In genomic region chr6:42791706-42792320, GRCh38 we compare ENCODE assay signal across 16 cellular contexts. TPM values are rescaled to one million over a fixed set of nuclear protein-coding genes. Genes with fewer than 3 reads are reported as not detected.
A peak's percentile ranks its signal among the peaks of the same experiment; 100 is the strongest.
DNase-seq lines count a peak whose midpoint lies in the region; ATAC-seq, FAIRE-seq and TF ChIP-seq lines count a peak whose summit lies in the region.
"Had no signal": no experiment of that assay in that cellular context is flagged by ENCODE, and none has a peak within 500 bp of the region (broad histone marks: within the 10 kb centered on the region; RNA-seq: fewer than 3 reads in every experiment).

No MANE protein-coding gene starts in this region.

- H3K23ac ChIP-seq in H1 (ENCODE audit: insufficient read length) = no peak overlapping the region

- H2AFZ ChIP-seq in H1 (ENCODE audit: low read length) = no peak overlapping the region
- H2AFZ ChIP-seq: PC-9 had no signal

- no peak overlapping the region for H2BK120ac ChIP-seq in H1 (replicated peaks; ENCODE audit: low read depth, low read length)

- TF ChIP-seq EP300 in H1 (IDR thresholded peaks at IDR 0.05; ENCODE audit: borderline replicate concordance in 1 of 2, low read depth in 2 of 2, low read length in 2 of 2) = no peak

- H3K36me3 ChIP-seq in H1 (ENCODE audit: control insufficient read depth in 2 of 4, insufficient read depth in 4 of 4, low read length in 3 of 4) = peaks cover 0 to 3% (median 0%) of the 10 kb centered on the region in 4 experiments; a peak in 1 of 8 replicates
- no peaks in the 10 kb centered on the region for H3K36me3 ChIP-seq in pancreas
- H3K36me3 ChIP-seq: WERI-Rb-1 had no signal

- no peak overlapping the region for H3K27ac Mint-ChIP-seq in progenitor cell of endocrine pancreas
- H3K27ac Mint-ChIP-seq: stimulated activated naive CD8-positive, alpha-beta T cell treated with anti-CD3 and anti-CD28 coated beads, Interleukin-15, Interleukin-2, amounts not matched to agents 100 ng/mL and 50 ng/mL, for 24 hours had no signal

- no peak overlapping the region for H4K8ac ChIP-seq in H1 (ENCODE audit: extremely low read depth, insufficient read depth, low read length)

- H2BK12ac ChIP-seq in H1 (ENCODE audit: low read depth, low read length) = no peak overlapping the region

- CTCF ChIA-PET in H1 (lab: Charles Lee; ENCODE audit: partially characterized antibody) = no interaction called here

- ATAC-seq in pancreas (peak in 3 of 4 donors; percentile 10 to 46 (median 35)), GM21528 (IDR thresholded peaks at IDR 0.05; ENCODE audit: low FRiP score, unreplicated experiment) (no peak), HG02759 (IDR thresholded peaks at IDR 0.05; ENCODE audit: unreplicated experiment) (no peak)
- ATAC-seq: activated T-helper 17 cell treated with anti-CD3 and anti-CD28 coated beads, Interleukin-2, amount 50 U/mL, for 72 hours had no signal

- H3K18ac ChIP-seq in H1 (ENCODE audit: extremely low read depth, low read length) = no peak overlapping the region

- H3K4me3 ChIP-seq in H1 (ENCODE audit: extremely low read depth in 1 of 4, insufficient read depth in 2 of 4, low read depth in 3 of 4, low read length in 4 of 4) (no peak overlapping the region), pancreas (no peak overlapping the region)
- H3K4me3 ChIP-seq: PC-9 had no signal

- FAIRE-seq in H1 (lab: Jason Lieb, UNC) (no peak), pancreas (lab: Jason Lieb, UNC) (no peak)
- FAIRE-seq: kidney had no signal

- H3K79me1 ChIP-seq in H1 (ENCODE audit: low read depth, low read length) = no peaks in the 10 kb centered on the region

- H3K27ac ChIP-seq in H1 (ENCODE audit: low read depth, low read length) = no peak overlapping the region
- H3K27ac ChIP-seq in pancreas = no peak overlapping the region
- H3K27ac ChIP-seq: PC-9, WERI-Rb-1 had no signal

- H3K4me3 Mint-ChIP-seq in progenitor cell of endocrine pancreas (ENCODE audit: low read depth) = no peak overlapping the region
- H3K4me3 Mint-ChIP-seq: activated T-helper 17 cell treated with anti-CD3 and anti-CD28 coated beads, Interleukin-2, amount 50 U/mL, for 72 hours; stimulated activated naive CD8-positive, alpha-beta T cell treated with anti-CD3 and anti-CD28 coated beads, Interleukin-15, Interleukin-2, amounts not matched to agents 100 ng/mL and 50 ng/mL, for 24 hours had no signal

- H3K27me3 Mint-ChIP-seq in progenitor cell of endocrine pancreas = no peaks in the 10 kb centered on the region
- H3K27me3 Mint-ChIP-seq: activated T-helper 17 cell treated with anti-CD3 and anti-CD28 coated beads, Interleukin-2, amount 50 U/mL, for 72 hours; stimulated activated naive CD8-positive, alpha-beta T cell treated with anti-CD3 and anti-CD28 coated beads, Interleukin-15, Interleukin-2, amounts not matched to agents 100 ng/mL and 50 ng/mL, for 24 hours had no signal

- peaks cover 0 to 15% (median 8%) of the 10 kb centered on the region in 4 experiments; a peak in 4 of 7 replicates for H3K4me1 ChIP-seq in H1 (replicated peaks in 1 of 4; ENCODE audit: control insufficient read depth in 3 of 4, insufficient read depth in 4 of 4, low read length in 3 of 4)
- H3K4me1 ChIP-seq in pancreas = peaks cover 15 to 27% (median 24%) of the 10 kb centered on the region in 3 donors

- H2BK15ac ChIP-seq in H1 (ENCODE audit: low read length) = no peak overlapping the region

- TF ChIP-seq RAD21 in H1 (IDR thresholded peaks at IDR 0.05 in 1 of 2, conservative IDR thresholded peaks at IDR 0.05 in 1 of 2; ENCODE audit: low read depth in 2 of 2, low read length in 2 of 2) = no peak

- H3K4ac ChIP-seq in H1 (replicated peaks; ENCODE audit: insufficient read length, low read depth, low read length) = no peak overlapping the region

- 99% methylated on average over 3 of the region's 3 CpGs; no CpG with 5 or more reads in 1 of the 2 experiments for WGBS in H1 (ENCODE audit: extremely low coverage in 1 of 2, insufficient coverage in 1 of 2, insufficient read length in 1 of 2, insufficient replicate concordance in 2 of 2, low coverage in 1 of 2, low lambda C conversion rate in 2 of 2, missing lambda C conversion rate in 1 of 2), 2 experiments
- 50 to 67% methylated on average over 3 of the region's 3 CpGs for WGBS in pancreas, 2 donors

- H3K27me3 ChIP-seq in H1 (replicated peaks in 1 of 4; ENCODE audit: control insufficient read depth in 3 of 4, extremely low read depth in 1 of 4, insufficient read depth in 3 of 4, low read length in 3 of 4) (no peaks in the 10 kb centered on the region), pancreas (no peaks in the 10 kb centered on the region)

- H3K9ac ChIP-seq in H1 (replicated peaks in 1 of 4; ENCODE audit: extremely low read depth in 1 of 4, low read depth in 3 of 4, low read length in 3 of 4) = no peak overlapping the region

- no peak overlapping the region for H2BK20ac ChIP-seq in H1 (ENCODE audit: low read length)

- H3K4me1 Mint-ChIP-seq in progenitor cell of endocrine pancreas (ENCODE audit: low read depth) = peaks cover 23% of the 10 kb centered on the region

- peak in 1 of 2 experiments; percentile 63; a peak in 2 of 3 replicates for TF ChIP-seq POLR2A in H1 (IDR thresholded peaks at IDR 0.05; ENCODE audit: control extremely low read depth in 1 of 2, low read depth in 2 of 2, low read length in 2 of 2)

- H3K56ac ChIP-seq in H1 (replicated peaks; ENCODE audit: insufficient read length, low read depth, low read length) = no peak overlapping the region

- H3K36me3 Mint-ChIP-seq in progenitor cell of endocrine pancreas (ENCODE audit: insufficient read depth) = peaks cover 4% of the 10 kb centered on the region

- DNase-seq in DMS153 (lab: John Stamatoyannopoulos, UW) (peak; percentile 68), DMS153 treated with DMSO at 0.1 percent for 48 hours (lab: John Stamatoyannopoulos, UW; ENCODE audit: unreplicated experiment) (no peak), NCI-H345 treated with DMSO at 0.1 percent for 48 hours (lab: John Stamatoyannopoulos, UW; ENCODE audit: unreplicated experiment) (peak; percentile 79), H1 (ENCODE audit: low read depth in 1 of 2, low spot score in 2 of 2) (no peak), pancreas (no peak), progenitor cell of endocrine pancreas (ENCODE audit: low spot score, unreplicated experiment) (no peak)
- DNase-seq: central memory CD4-positive, alpha-beta T cell; kidney; MM.1S; PC-9; stimulated activated CD4-positive, alpha-beta T cell treated with anti-CD3 and anti-CD28 coated beads, Interleukin-2, amount 100 ng/mL, for 24 hours; WERI-Rb-1 had no signal

- TF ChIP-seq CTCF in H1 (IDR thresholded peaks at IDR 0.05; ENCODE audit: control extremely low read depth in 1 of 3, insufficient read depth in 1 of 3, low read depth in 1 of 3, low read length in 3 of 3) (no peak), pancreas (IDR thresholded peaks at IDR 0.05) (no peak), progenitor cell of endocrine pancreas (IDR thresholded peaks at IDR 0.05; ENCODE audit: unreplicated experiment) (no peak)

- H2AK5ac ChIP-seq in H1 (ENCODE audit: low read depth, low read length) = no peak overlapping the region

- intact Hi-C loops in pancreas (cut with DNase I) = no loop called here

- H3K9me3 ChIP-seq in H1 (ENCODE audit: insufficient read depth in 2 of 2, low read depth in 1 of 2, low read length in 1 of 2) = no peaks in the 10 kb centered on the region
- no peaks in the 10 kb centered on the region for H3K9me3 ChIP-seq in pancreas

- peaks cover 0 to 5% of the 10 kb centered on the region in 2 experiments for H4K20me1 ChIP-seq in H1 (replicated peaks in 1 of 2; ENCODE audit: control insufficient read depth in 1 of 2, insufficient read depth in 2 of 2, low read length in 2 of 2)

- peaks cover 4 to 30% of the 10 kb centered on the region in 2 experiments for H3K79me2 ChIP-seq in H1 (ENCODE audit: control insufficient read depth in 1 of 2, insufficient read depth in 2 of 2, low read length in 2 of 2)

- H3K4me2 ChIP-seq in H1 (ENCODE audit: insufficient read depth in 1 of 2, low read depth in 2 of 2, low read length in 2 of 2) = no peak overlapping the region
- H3K4me2 ChIP-seq: PC-9 had no signal

- POLR2A ChIA-PET in H1 (lab: Charles Lee; ENCODE audit: partially characterized antibody) = interaction anchor here (0.8 to 1.7 kb wide), 2 partner anchors 9 to 10 kb away, joined by 3 to 10 read pairs; partner anchors contain the start of gene BICRAL

- no peaks in the 10 kb centered on the region for H3K9me3 Mint-ChIP-seq in progenitor cell of endocrine pancreas (ENCODE audit: low read depth)
- H3K9me3 Mint-ChIP-seq: activated T-helper 17 cell treated with anti-CD3 and anti-CD28 coated beads, Interleukin-2, amount 50 U/mL, for 72 hours; stimulated activated naive CD8-positive, alpha-beta T cell treated with anti-CD3 and anti-CD28 coated beads, Interleukin-15, Interleukin-2, amounts not matched to agents 100 ng/mL and 50 ng/mL, for 24 hours had no signal

- H4K5ac ChIP-seq in H1 (ENCODE audit: insufficient read length, low read depth, low read length) = no peak overlapping the region

- H3K14ac ChIP-seq in H1 (ENCODE audit: insufficient read length) = no peak overlapping the region

- H4K91ac ChIP-seq in H1 (replicated peaks; ENCODE audit: insufficient read length, low read length) = no peak overlapping the region

- H2BK5ac ChIP-seq in H1 (ENCODE audit: low read depth, low read length) = no peak overlapping the region

- no peaks in the 10 kb centered on the region for H3K23me2 ChIP-seq in H1 (ENCODE audit: low read depth, low read length)

RNA-seq across cellular contexts. Expression of gene BICRAL, which starts 10.0 kb away (rescaled TPM):
- 12.2 and 12.7 TPM in 2 replicates for total RNA-seq in H1 (2021; fragmentation: NEBNext Ultra II Directional; extraction: Animal tissue kit (Norgen Biotek cat#: 25700))
- 6.9 and 9.4 TPM in 2 replicates for polyA plus RNA-seq in H1 (2011; rRNA removed)
- 7.6 TPM for polyA plus RNA-seq in H1 (2011; cell fraction: cytosol; rRNA removed)
- 6.5 TPM for polyA plus RNA-seq in H1 (2011; cell fraction: nucleus; rRNA removed)
- 4.7 to 6.8 TPM (median 5.4 TPM) in 4 replicates for polyA plus RNA-seq in H1 (2012, experiment 1 of 2)
- polyA plus RNA-seq in H1 (2012, experiment 2 of 2) = 0.54 TPM
- polyA plus RNA-seq in H1 (2013, experiment 1 of 2) = 5.9 TPM
- 5.5 TPM for polyA plus RNA-seq in H1 (2013, experiment 2 of 2)
- polyA minus RNA-seq in H1 (2011; rRNA and poly(A)+ RNA removed) = 34.5 and 34.8 TPM in 2 replicates
- polyA minus RNA-seq in H1 (2011; cell fraction: cytosol; rRNA and poly(A)+ RNA removed) = 11.2 TPM
- 14.8 TPM for polyA minus RNA-seq in H1 (2011; cell fraction: nucleus; rRNA and poly(A)+ RNA removed)
- 10 to 100 TPM in 1 of 6 donors, 1 to 10 TPM in 5; 6.3 to 10.5 (median 7.4) TPM for total RNA-seq in pancreas
- 1 to 10 TPM; 2.9 to 5.3 TPM for polyA plus RNA-seq in pancreas
- total RNA-seq in progenitor cell of endocrine pancreas = 13.2 and 14.4 TPM in 2 replicates

RNA-seq across cellular contexts. Expression of gene TBCC, which starts 45.9 kb away (rescaled TPM):
- 25.5 and 27.3 TPM in 2 replicates for total RNA-seq in H1 (2021; fragmentation: NEBNext Ultra II Directional; extraction: Animal tissue kit (Norgen Biotek cat#: 25700))
- polyA plus RNA-seq in H1 (2011; rRNA removed) = 22.7 and 28.9 TPM in 2 replicates
- polyA plus RNA-seq in H1 (2011; cell fraction: cytosol; rRNA removed) = 24.6 TPM
- polyA plus RNA-seq in H1 (2011; cell fraction: nucleus; rRNA removed) = 20.6 TPM
- polyA plus RNA-seq in H1 (2012, experiment 1 of 2) = 22.5 to 26.8 TPM (median 24.3 TPM) in 4 replicates
- polyA plus RNA-seq in H1 (2012, experiment 2 of 2) = 31.6 TPM
- polyA plus RNA-seq in H1 (2013, experiment 1 of 2) = 21.4 TPM
- 21.0 TPM for polyA plus RNA-seq in H1 (2013, experiment 2 of 2)
- polyA minus RNA-seq in H1 (2011; rRNA and poly(A)+ RNA removed) = 6.4 and 12.0 TPM in 2 replicates
- 9.9 TPM for polyA minus RNA-seq in H1 (2011; cell fraction: cytosol; rRNA and poly(A)+ RNA removed)
- 15.3 TPM for polyA minus RNA-seq in H1 (2011; cell fraction: nucleus; rRNA and poly(A)+ RNA removed)
- 10 to 100 TPM in 1 of 6 donors, 1 to 10 TPM in 5; 5.1 to 11.2 (median 8.8) TPM for total RNA-seq in pancreas
- 10 to 100 TPM; 16.0 to 35.4 TPM for polyA plus RNA-seq in pancreas
- total RNA-seq in progenitor cell of endocrine pancreas = 26.8 and 28.4 TPM in 2 replicates

Comparison
In these comparisons a context has a peak if more than half of its experiments do, and no peak if none do; other contexts are left out.
1. DNase-seq: peak in DMS153 (single experiment) and NCI-H345 treated with DMSO at 0.1 percent for 48 hours (single experiment); none in DMS153 treated with DMSO at 0.1 percent for 48 hours (single experiment), H1 (0 of 2), pancreas (0 of 6) and progenitor cell of endocrine pancreas (single experiment).
2. ATAC-seq: peak in pancreas (3 of 4); none in GM21528 (single experiment) and HG02759 (single experiment).